Comparison of ENCODE assay signal across 22 cellular contexts in genomic region chr2:57207191-57207590, GRCh38.
"Had no signal": no experiment of that assay in that cellular context is flagged by ENCODE, and none has a peak within 500 bp of the region (broad histone marks: within the 10 kb centered on the region; RNA-seq: fewer than 3 reads in every experiment).

No MANE protein-coding gene starts in this region.

- DNase-seq: cerebellar nuclear complex; colonic mucosa; dermis blood vessel endothelial cell; erythroblast; foreskin keratinocyte; heart right ventricle; hypothalamus; islet precursor cell; left ventricle myocardium inferior; lower lobe of right lung; naive B cell; occipital lobe; pancreas; right cardiac atrium; spleen; stimulated activated CD4-positive, alpha-beta T cell treated with anti-CD3 and anti-CD28 coated beads, Interleukin-15, amount 100 ng/mL, for 24 hours; stimulated activated CD4-positive, alpha-beta T cell treated with anti-CD3 and anti-CD28 coated beads, Interleukin-1b, Interleukin-23, amount 100 ng/mL, for 48 hours; stimulated activated CD4-positive, alpha-beta T cell treated with anti-CD3 and anti-CD28 coated beads, Interleukin-4, amount 100 ng/mL, for 24 hours; tibial artery; upper lobe of left lung; uterus had no signal

- H3K9me3 ChIP-seq: colonic mucosa, left ventricle myocardium inferior, lower lobe of right lung, pancreas, tibial artery, upper lobe of left lung, uterus had no signal

- H3K36me3 ChIP-seq: colonic mucosa, heart right ventricle, left ventricle myocardium inferior, lower lobe of right lung, pancreas, spleen, tibial artery, upper lobe of left lung, uterus had no signal

- ATAC-seq: foreskin keratinocyte; heart right ventricle; lower lobe of right lung; pancreas; right cardiac atrium; stimulated activated memory B cell treated with anti-CD40 and anti-IgM and Interleukin-4, amounts not matched to agents 10 μg/mL and 1 μg/mL and 100 μg/mL, for 72 hours had no signal

- H3K27me3 ChIP-seq: colonic mucosa, foreskin keratinocyte, heart right ventricle, pancreas, spleen, tibial artery, upper lobe of left lung, uterus had no signal

- H3K27ac ChIP-seq: colonic mucosa, foreskin keratinocyte, heart right ventricle, left ventricle myocardium inferior, lower lobe of right lung, pancreas, spleen, tibial artery, upper lobe of left lung, uterus had no signal

- H3K4me1 ChIP-seq: colonic mucosa, foreskin keratinocyte, lower lobe of right lung, pancreas, spleen, tibial artery, upper lobe of left lung, uterus had no signal

- H3K4me3 ChIP-seq: colonic mucosa, heart right ventricle, left ventricle myocardium inferior, lower lobe of right lung, pancreas, spleen, tibial artery, upper lobe of left lung, uterus had no signal
